Comparison of ENCODE assay signal across 35 cellular contexts in genomic region chr2:31515586-31515985, GRCh38.
"Had no signal": no experiment of that assay in that cellular context is flagged by ENCODE, and none has a peak within 500 bp of the region (broad histone marks: within the 10 kb centered on the region; RNA-seq: fewer than 3 reads in every experiment).

No MANE protein-coding gene starts in this region.

- H3K36me3 ChIP-seq: MG63 had no signal

- H3K4me3 ChIP-seq: MG63 had no signal

- DNase-seq: Karpas-422, Kasumi-1, KG1, MG63, MM.1S, MV-4-11, NCI-H1048, NCI-H1092, NCI-H1092 treated with DMSO at 0.1 percent for 48 hours, NCI-H1105, NCI-H1105 treated with DMSO at 0.1 percent for 48 hours, NCI-H1417, NCI-H1417 treated with DMSO at 0.1 percent for 48 hours, NCI-H1436, NCI-H1436 treated with DMSO at 0.1 percent for 48 hours, NCI-H146, NCI-H1694, NCI-H1694 treated with DMSO at 0.1 percent for 48 hours, NCI-H187, NCI-H187 treated with DMSO at 0.1 percent for 48 hours, NCI-H1930, NCI-H2029, NCI-H2029 treated with DMSO at 0.1 percent for 48 hours, NCI-H2081, NCI-H2081 treated with DMSO at 0.1 percent for 48 hours, NCI-H2107, NCI-H2171, NCI-H2171 treated with DMSO at 0.1 percent for 48 hours, NCI-H2227 treated with DMSO at 0.1 percent for 48 hours, NCI-H226, NCI-H345, NCI-H446, NCI-H446 treated with DMSO at 0.1 percent for 48 hours, NCI-H510A had no signal

- H3K4me2 ChIP-seq: KMS-11 had no signal

- H3K9me3 ChIP-seq: MG63 had no signal

- H3K27me3 ChIP-seq: MG63 had no signal

- H3K9ac ChIP-seq: KMS-11 had no signal

- H3K27ac ChIP-seq: KMS-11 had no signal
